ENCODE assay signal across 12 cellular contexts in genomic region chr10:126459032-126459831, GRCh38.
DNase-seq lines count a peak whose midpoint lies in the region; ATAC-seq, FAIRE-seq and TF ChIP-seq lines count a peak whose summit lies in the region.
"Had no signal": no experiment of that assay in that cellular context is flagged by ENCODE, and none has a peak within 500 bp of the region (broad histone marks: within the 10 kb centered on the region; RNA-seq: fewer than 3 reads in every experiment).

No MANE protein-coding gene starts in this region.

- no peak overlapping the region for H3K27ac Mint-ChIP-seq in astrocyte (ENCODE audit: unreplicated experiment)
- H3K27ac Mint-ChIP-seq: naive B cell had no signal

- H3K4me3 ChIP-seq in HepG2 (replicated peaks in 1 of 3; ENCODE audit: insufficient read depth in 1 of 3, low read depth in 2 of 3, low read length in 3 of 3) = no peak overlapping the region
- no peak overlapping the region for H3K4me3 ChIP-seq in right lobe of liver
- no peak overlapping the region for H3K4me3 ChIP-seq in astrocyte (ENCODE audit: insufficient read depth, low read depth, low read length)
- H3K4me3 ChIP-seq: tibial artery had no signal

- intact Hi-C loops in HepG2 (cut with micrococcal nuclease; ENCODE audit: unreplicated experiment) (no loop called here), right lobe of liver (cut with DNase I) (no loop called here)

- no peaks in the 10 kb centered on the region for H3K4me1 ChIP-seq in HepG2 (ENCODE audit: insufficient read depth, low read length)
- H3K4me1 ChIP-seq in right lobe of liver = peaks cover 0 to 18% (median 0%) of the 10 kb centered on the region in 4 donors
- H3K4me1 ChIP-seq in astrocyte (ENCODE audit: insufficient read depth, low read length) = peaks cover 20% of the 10 kb centered on the region

- no peaks in the 10 kb centered on the region for H3K36me3 Mint-ChIP-seq in astrocyte (ENCODE audit: low read depth, unreplicated experiment)
- H3K36me3 Mint-ChIP-seq: naive B cell had no signal

- TF ChIP-seq CTCF in HepG2 (CRISPR knock-in tag; IDR thresholded peaks at IDR 0.05) (no peak), right lobe of liver (IDR thresholded peaks at IDR 0.05) (no peak), astrocyte (IDR thresholded peaks at IDR 0.05; ENCODE audit: insufficient read depth, low read depth, low read length) (no peak)

- H3K9me3 ChIP-seq in HepG2 (ENCODE audit: low read length) (no peaks in the 10 kb centered on the region), right lobe of liver (no peaks in the 10 kb centered on the region), astrocyte (ENCODE audit: insufficient read depth, low read depth, low read length) (no peaks in the 10 kb centered on the region)
- H3K9me3 ChIP-seq: tibial artery had no signal

- H3K9me3 Mint-ChIP-seq in astrocyte (ENCODE audit: unreplicated experiment) = peaks cover 3% of the 10 kb centered on the region

- H3K4me1 Mint-ChIP-seq in astrocyte (ENCODE audit: low read depth, unreplicated experiment) = peaks cover 3% of the 10 kb centered on the region
- H3K4me1 Mint-ChIP-seq: naive B cell had no signal

- TF ChIP-seq EP300 in HepG2 (IDR thresholded peaks at IDR 0.05; ENCODE audit: low read depth in 2 of 2, low read length in 2 of 2) (no peak), HepG2 (CRISPR knock-in tag; IDR thresholded peaks at IDR 0.05; ENCODE audit: borderline replicate concordance) (no peak)

- 45% methylated on average over 14 of the region's 20 CpGs for WGBS in HepG2 (ENCODE audit: low lambda C conversion rate)
- 67% methylated on average over 15 of the region's 20 CpGs for WGBS in right lobe of liver (ENCODE audit: insufficient coverage, low coverage, low lambda C conversion rate, missing lambda C conversion rate)

- CTCF ChIA-PET in HepG2 (lab: Yijun Ruan, JAX; ENCODE audit: low intra/inter-chr PET ratio, low total read pairs) = no interaction called here

- H4K20me1 ChIP-seq in HepG2 (ENCODE audit: insufficient read depth, low read length) = no peaks in the 10 kb centered on the region
- no peaks in the 10 kb centered on the region for H4K20me1 ChIP-seq in astrocyte (ENCODE audit: insufficient read depth, low read length)

- H3K27me3 Mint-ChIP-seq in astrocyte (ENCODE audit: low read depth, unreplicated experiment) = peaks cover 45% of the 10 kb centered on the region

- H3K36me3 ChIP-seq in HepG2 (replicated peaks in 1 of 2; ENCODE audit: control insufficient read depth in 1 of 2, insufficient read depth in 2 of 2, low read length in 2 of 2) (no peaks in the 10 kb centered on the region), right lobe of liver (no peaks in the 10 kb centered on the region), astrocyte (ENCODE audit: insufficient read depth, low read length) (no peaks in the 10 kb centered on the region)
- H3K36me3 ChIP-seq: tibial artery had no signal

- DNase-seq in HepG2 (ENCODE audit: low spot score) (no peak), right lobe of liver (no peak), astrocyte (ENCODE audit: low read depth) (peak; percentile 86), iris pigment epithelial cell (ENCODE audit: low read depth) (peak; percentile 26), hippocampal formation (lab: John Stamatoyannopoulos, UW) (no peak)
- DNase-seq in activated CD4-positive, alpha-beta T cell treated with anti-CD3 and anti-CD28 coated beads, Interleukin-2, amount 50 U/mL, for 4 hours = no peak
- DNase-seq: naive B cell, tibial artery had no signal

- H3K27me3 ChIP-seq in HepG2 (ENCODE audit: control insufficient read depth in 1 of 2, insufficient read depth in 2 of 2, low read length in 2 of 2) (peaks cover 0 to 4% of the 10 kb centered on the region in 2 experiments; a peak in 3 of 5 replicates), right lobe of liver (no peaks in the 10 kb centered on the region), astrocyte (ENCODE audit: insufficient read depth, low read length) (peaks cover 1% of the 10 kb centered on the region)
- H3K27me3 ChIP-seq: tibial artery had no signal

- no peak for TF ChIP-seq RAD21 in HepG2 (CRISPR knock-in tag; IDR thresholded peaks at IDR 0.05)

- H3K9ac ChIP-seq in HepG2 (ENCODE audit: insufficient read depth, low read depth, low read length) = no peak overlapping the region
- peak overlapping the region; percentile 12 for H3K9ac ChIP-seq in astrocyte (ENCODE audit: low read length)

- H3K27ac ChIP-seq in HepG2 (ENCODE audit: extremely low read length, insufficient read depth, low read length) (no peak overlapping the region), right lobe of liver (no peak overlapping the region), astrocyte (ENCODE audit: low read depth, low read length) (peak overlapping the region; percentile 73)
- H3K27ac ChIP-seq: tibial artery had no signal

- H3K79me2 ChIP-seq in HepG2 (ENCODE audit: insufficient read depth, low read length) (no peaks in the 10 kb centered on the region), astrocyte (ENCODE audit: insufficient read depth, low read length) (no peaks in the 10 kb centered on the region)

- H3K4me2 ChIP-seq in HepG2 (ENCODE audit: low read depth, low read length) (no peak overlapping the region), astrocyte (ENCODE audit: low read length) (peak overlapping the region; percentile 28)

- POLR2A ChIA-PET in HepG2 (lab: Yijun Ruan, JAX) = no interaction called here

- in situ Hi-C loops in HepG2 (cut with HindIII; ENCODE audit: extremely low pct_ligation_motif_present, low pct_unique_long_range_greater_than_20kb) = no loop called here

- no TSS peak for BruUV-seq in HepG2 (replicated peaks; lab: Mats Ljungman, UMichigan)

- no peak for TF ChIP-seq POLR2A in HepG2 (IDR thresholded peaks at IDR 0.05; ENCODE audit: insufficient read depth in 1 of 2, low read depth in 2 of 2, low read length in 2 of 2)
- no peak for TF ChIP-seq POLR2A in right lobe of liver (IDR thresholded peaks at IDR 0.05)

- H3K4me3 Mint-ChIP-seq in astrocyte (ENCODE audit: unreplicated experiment) = no peak overlapping the region
- H3K4me3 Mint-ChIP-seq: naive B cell had no signal

- FAIRE-seq in HepG2 (lab: Jason Lieb, UNC) (no peak), astrocyte (lab: Jason Lieb, UNC) (peak; percentile 29)
- FAIRE-seq: A204.1, frontal cortex had no signal

- no peak overlapping the region for H2AFZ ChIP-seq in HepG2 (ENCODE audit: low read length)
- peak overlapping the region; percentile 31 for H2AFZ ChIP-seq in astrocyte (ENCODE audit: low read depth, low read length)

- ATAC-seq in HepG2 (no peak), right lobe of liver (no peak), HG03442 (IDR thresholded peaks at IDR 0.05; ENCODE audit: unreplicated experiment) (no peak), GM18502 (IDR thresholded peaks at IDR 0.05; ENCODE audit: poor library complexity, unreplicated experiment) (no peak)

TF ChIP-seq in HepG2, 621 proteins besides CTCF, POLR2A, EP300 and RAD21:
- no peak for TF ChIP-seq STAT5B (CRISPR knock-in tag; IDR thresholded peaks at IDR 0.05)
- TF ChIP-seq BATF2 (CRISPR knock-in tag; IDR thresholded peaks at IDR 0.05) = no peak
- TF ChIP-seq MAFK (conservative IDR thresholded peaks at IDR 0.05 in 1 of 2, IDR thresholded peaks at IDR 0.05 in 1 of 2; ENCODE audit: low read length in 2 of 2) = no peak
- TF ChIP-seq PAF1 (CRISPR knock-in tag; IDR thresholded peaks at IDR 0.05) = no peak
- no peak for TF ChIP-seq GABPA (IDR thresholded peaks at IDR 0.05; ENCODE audit: low read depth, low read length)
- no peak for TF ChIP-seq GABPA (CRISPR knock-in tag; IDR thresholded peaks at IDR 0.05; ENCODE audit: low read depth)
- no peak for TF ChIP-seq TRIM24 (CRISPR knock-in tag; IDR thresholded peaks at IDR 0.05)
- TF ChIP-seq CREB1 (IDR thresholded peaks at IDR 0.05) = peak; percentile 66; the same call in 1 of the 2 replicates
- no peak for TF ChIP-seq CREB1 (CRISPR knock-in tag; IDR thresholded peaks at IDR 0.05)
- no peak for TF ChIP-seq ZNF512B (CRISPR knock-in tag; IDR thresholded peaks at IDR 0.05; ENCODE audit: borderline replicate concordance)

Comparison
In these comparisons a context has a peak if more than half of its experiments do, and no peak if none do; other contexts are left out.
1. DNase-seq: peak in astrocyte (single experiment) and iris pigment epithelial cell (single experiment); none in HepG2 (single experiment), right lobe of liver (0 of 3), hippocampal formation (0 of 2) and activated CD4-positive, alpha-beta T cell treated with anti-CD3 and anti-CD28 coated beads, Interleukin-2, amount 50 U/mL, for 4 hours (0 of 2).